In the genomic region with DNA sequence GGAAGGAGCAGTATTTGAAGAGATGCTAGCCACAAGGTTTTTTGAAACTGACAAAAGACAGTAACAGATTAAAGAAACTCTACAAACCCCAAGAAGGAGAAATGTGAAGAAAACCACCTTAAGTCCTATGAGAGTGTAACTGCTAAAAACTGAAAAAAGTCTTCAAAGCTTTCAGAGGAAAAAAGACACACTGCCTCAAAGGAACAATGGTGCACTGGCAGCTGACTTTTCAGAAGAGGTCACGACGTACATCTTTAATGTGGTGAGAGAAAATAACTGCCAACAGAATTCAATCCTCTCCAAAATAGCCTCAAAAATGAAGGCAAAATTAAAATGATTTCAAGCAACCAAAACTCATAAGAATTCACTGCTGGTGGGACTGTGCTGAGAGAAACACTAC, we compare ENCODE assay signal across 24 cellular contexts.
DNase-seq lines count a peak whose midpoint lies in the region; ATAC-seq and TF ChIP-seq lines count a peak whose summit lies in the region.
"Had no signal": no experiment of that assay in that cellular context is flagged by ENCODE, and none has a peak within 500 bp of the region (broad histone marks: within the 10 kb centered on the region; RNA-seq: fewer than 3 reads in every experiment).

No MANE protein-coding gene starts in this region.

- H3K27me3 Mint-ChIP-seq in activated CD4-positive, alpha-beta T cell treated with anti-CD3 and anti-CD28 coated beads, Interleukin-2, amount 10 ng/mL, durations not matched to agents 7 days and 5 days: peaks cover 5% of the 10 kb centered on the region
- peaks cover 12% of the 10 kb centered on the region for H3K27me3 Mint-ChIP-seq in activated naive CD8-positive, alpha-beta T cell treated with anti-CD3 and anti-CD28 coated beads, Interleukin-2, amount 10 ng/mL, durations not matched to agents 7 days and 5 days

- H2AFZ ChIP-seq in MM.1S (ENCODE audit: low read length): peak overlapping the region; percentile 15

- H3K4me3 ChIP-seq in BLaER1 treated with 17β-estradiol and CSF1 and Interleukin-3, amounts not matched to agents 10 nM and 100 nM: peak overlapping the region in 1 of 10 experiments; percentile 6; a peak in 1 of 20 replicates
- no peak overlapping the region for H3K4me3 ChIP-seq in MM.1S (ENCODE audit: low read length)

- peaks cover 13 to 18% (median 17%) of the 10 kb centered on the region in 11 experiments; a peak in 21 of 22 replicates for H3K27me3 ChIP-seq in BLaER1 treated with 17β-estradiol and CSF1 and Interleukin-3, amounts not matched to agents 10 nM and 100 nM
- no peaks in the 10 kb centered on the region for H3K27me3 ChIP-seq in MM.1S (replicated peaks; ENCODE audit: insufficient read depth, low read length)

- POLR2A ChIA-PET in activated CD4-positive, alpha-beta T cell treated with anti-CD3 and anti-CD28 coated beads, Interleukin-2, amount 10 ng/mL, durations not matched to agents 7 days and 5 days (lab: Charles Lee): no interaction called here
- POLR2A ChIA-PET in activated naive CD8-positive, alpha-beta T cell treated with anti-CD3 and anti-CD28 coated beads, Interleukin-2, amount 10 ng/mL, durations not matched to agents 7 days and 5 days (lab: Charles Lee): no interaction called here

- H3K9ac ChIP-seq in BLaER1 treated with 17β-estradiol and CSF1 and Interleukin-3, amounts not matched to agents 10 nM and 100 nM: no peak overlapping the region
- no peak overlapping the region; the same call in 1 of the 2 replicates for H3K9ac ChIP-seq in MM.1S (ENCODE audit: low read length)

- H3K36me3 Mint-ChIP-seq in activated CD4-positive, alpha-beta T cell treated with anti-CD3 and anti-CD28 coated beads, Interleukin-2, amount 10 ng/mL, durations not matched to agents 7 days and 5 days (ENCODE audit: low read depth): peaks cover 5% of the 10 kb centered on the region
- H3K36me3 Mint-ChIP-seq in activated naive CD8-positive, alpha-beta T cell treated with anti-CD3 and anti-CD28 coated beads, Interleukin-2, amount 10 ng/mL, durations not matched to agents 7 days and 5 days: peaks cover 3% of the 10 kb centered on the region
- H3K36me3 Mint-ChIP-seq: CD4-positive, alpha-beta memory T cell; IgD-negative memory B cell had no signal

- no peak for DNase-seq in activated CD4-positive, alpha-beta T cell treated with anti-CD3 and anti-CD28 coated beads, Interleukin-2, amount 10 ng/mL, durations not matched to agents 7 days and 5 days
- DNase-seq in activated CD4-positive, alpha-beta T cell treated with anti-CD3 and anti-CD28 coated beads for 4 hours: no peak
- DNase-seq in MM.1S (peak; percentile 70), NCI-H1092 treated with DMSO at 0.1 percent for 48 hours (lab: John Stamatoyannopoulos, UW) (no peak)
- DNase-seq in activated naive CD8-positive, alpha-beta T cell treated with anti-CD3 and anti-CD28 coated beads, Interleukin-2, amount 10 ng/mL, durations not matched to agents 7 days and 5 days: no peak
- DNase-seq: 8988T; ACHN; CD4-positive, alpha-beta memory T cell; COR-L47; DMS53; Kasumi-1; NCI-H2029 treated with DMSO at 0.1 percent for 48 hours; NCI-H446 treated with DMSO at 0.1 percent for 48 hours; NCI-H526; NCI-H82; SHP77 had no signal

- TF ChIP-seq CTCF in MM.1S (IDR thresholded peaks at IDR 0.05; ENCODE audit: low read length): no peak

- no peaks in the 10 kb centered on the region for H3K9me2 ChIP-seq in MM.1S (replicated peaks; ENCODE audit: insufficient read depth, low read length)

- H3K9me3 ChIP-seq in BLaER1 treated with 17β-estradiol and CSF1 and Interleukin-3, amounts not matched to agents 10 nM and 100 nM (replicated peaks in 1 of 11): peaks cover 21 to 40% (median 29%) of the 10 kb centered on the region in 11 experiments
- no peaks in the 10 kb centered on the region for H3K9me3 ChIP-seq in MM.1S (replicated peaks; ENCODE audit: insufficient read depth, low read length)

- peaks cover 40% of the 10 kb centered on the region for H3F3A ChIP-seq in MM.1S (ENCODE audit: insufficient read depth, low read length)

- no peaks in the 10 kb centered on the region for H3K79me2 ChIP-seq in MM.1S (ENCODE audit: low read length)

- peak overlapping the region in 6 of 11 experiments; percentile 13 to 65 (median 47); a peak in 10 of 22 replicates for H3K4me2 ChIP-seq in BLaER1 treated with 17β-estradiol and CSF1 and Interleukin-3, amounts not matched to agents 10 nM and 100 nM
- peak overlapping the region; percentile 58 for H3K4me2 ChIP-seq in MM.1S (ENCODE audit: low read depth, low read length)

- CTCF ChIA-PET in activated CD4-positive, alpha-beta T cell treated with anti-CD3 and anti-CD28 coated beads, Interleukin-2, amount 10 ng/mL, durations not matched to agents 7 days and 5 days (lab: Charles Lee): no interaction called here

- H3K27ac Mint-ChIP-seq in activated CD4-positive, alpha-beta T cell treated with anti-CD3 and anti-CD28 coated beads, Interleukin-2, amount 10 ng/mL, durations not matched to agents 7 days and 5 days: peak overlapping the region; percentile 65
- no peak overlapping the region for H3K27ac Mint-ChIP-seq in activated naive CD8-positive, alpha-beta T cell treated with anti-CD3 and anti-CD28 coated beads, Interleukin-2, amount 10 ng/mL, durations not matched to agents 7 days and 5 days
- H3K27ac Mint-ChIP-seq: CD4-positive, alpha-beta memory T cell; IgD-negative memory B cell had no signal

- H3K4me1 ChIP-seq in BLaER1 treated with 17β-estradiol and CSF1 and Interleukin-3, amounts not matched to agents 10 nM and 100 nM: peaks cover 0 to 35% (median 20%) of the 10 kb centered on the region in 10 experiments; a peak in 13 of 20 replicates
- peaks cover 50% of the 10 kb centered on the region for H3K4me1 ChIP-seq in MM.1S (ENCODE audit: low read length)

- H3K9me3 Mint-ChIP-seq in activated CD4-positive, alpha-beta T cell treated with anti-CD3 and anti-CD28 coated beads, Interleukin-2, amount 10 ng/mL, durations not matched to agents 7 days and 5 days: peaks cover 5% of the 10 kb centered on the region
- no peaks in the 10 kb centered on the region for H3K9me3 Mint-ChIP-seq in activated naive CD8-positive, alpha-beta T cell treated with anti-CD3 and anti-CD28 coated beads, Interleukin-2, amount 10 ng/mL, durations not matched to agents 7 days and 5 days

- ATAC-seq in activated naive CD8-positive, alpha-beta T cell treated with anti-CD3 and anti-CD28 coated beads, Interleukin-2, amount 10 ng/mL, durations not matched to agents 7 days and 5 days (ENCODE audit: low read depth): no peak
- no peak for ATAC-seq in GM21360 (IDR thresholded peaks at IDR 0.05; ENCODE audit: unreplicated experiment)
- no peak for ATAC-seq in GM21528 (IDR thresholded peaks at IDR 0.05; ENCODE audit: low FRiP score, unreplicated experiment)
- ATAC-seq: HCT116, Panc1 had no signal

- no peaks in the 10 kb centered on the region for H3K36me3 ChIP-seq in BLaER1 treated with 17β-estradiol and CSF1 and Interleukin-3, amounts not matched to agents 10 nM and 100 nM
- no peaks in the 10 kb centered on the region for H3K36me3 ChIP-seq in MM.1S (replicated peaks; ENCODE audit: insufficient read depth, low read length)

- no peaks in the 10 kb centered on the region for H4K20me1 ChIP-seq in BLaER1 treated with 17β-estradiol and CSF1 and Interleukin-3, amounts not matched to agents 10 nM and 100 nM
- no peaks in the 10 kb centered on the region for H4K20me1 ChIP-seq in MM.1S (ENCODE audit: insufficient read depth, low read length)

- H3K27ac ChIP-seq in BLaER1 treated with 17β-estradiol and CSF1 and Interleukin-3, amounts not matched to agents 10 nM and 100 nM: no peak overlapping the region
- H3K27ac ChIP-seq in MM.1S (ENCODE audit: low read length): peak overlapping the region; percentile 78
- H3K27ac ChIP-seq: HL-60, RWPE1 had no signal

- H3K4me1 Mint-ChIP-seq in activated CD4-positive, alpha-beta T cell treated with anti-CD3 and anti-CD28 coated beads, Interleukin-2, amount 10 ng/mL, durations not matched to agents 7 days and 5 days: peaks cover 26% of the 10 kb centered on the region
- H3K4me1 Mint-ChIP-seq in activated naive CD8-positive, alpha-beta T cell treated with anti-CD3 and anti-CD28 coated beads, Interleukin-2, amount 10 ng/mL, durations not matched to agents 7 days and 5 days: peaks cover 4% of the 10 kb centered on the region
- H3K4me1 Mint-ChIP-seq: IgD-negative memory B cell had no signal

- H3K4me3 Mint-ChIP-seq in activated CD4-positive, alpha-beta T cell treated with anti-CD3 and anti-CD28 coated beads, Interleukin-2, amount 10 ng/mL, durations not matched to agents 7 days and 5 days: no peak overlapping the region
- H3K4me3 Mint-ChIP-seq in activated naive CD8-positive, alpha-beta T cell treated with anti-CD3 and anti-CD28 coated beads, Interleukin-2, amount 10 ng/mL, durations not matched to agents 7 days and 5 days: peak overlapping the region; percentile 9
- H3K4me3 Mint-ChIP-seq: CD4-positive, alpha-beta memory T cell; IgD-negative memory B cell had no signal
